Comparison of ENCODE assay signal across 1 cellular context in genomic region chr3:9881440-9881839, GRCh38.
TF ChIP-seq lines count a peak whose summit lies in the region.

No MANE protein-coding gene starts in this region.

TF ChIP-seq in SK-N-SH treated with all-trans-retinoic acid at 6 μM for 48 hours, 23 proteins besides CTCF, POLR2A, EP300 and RAD21 (continued from another document):
- TF ChIP-seq, protein P1, sequence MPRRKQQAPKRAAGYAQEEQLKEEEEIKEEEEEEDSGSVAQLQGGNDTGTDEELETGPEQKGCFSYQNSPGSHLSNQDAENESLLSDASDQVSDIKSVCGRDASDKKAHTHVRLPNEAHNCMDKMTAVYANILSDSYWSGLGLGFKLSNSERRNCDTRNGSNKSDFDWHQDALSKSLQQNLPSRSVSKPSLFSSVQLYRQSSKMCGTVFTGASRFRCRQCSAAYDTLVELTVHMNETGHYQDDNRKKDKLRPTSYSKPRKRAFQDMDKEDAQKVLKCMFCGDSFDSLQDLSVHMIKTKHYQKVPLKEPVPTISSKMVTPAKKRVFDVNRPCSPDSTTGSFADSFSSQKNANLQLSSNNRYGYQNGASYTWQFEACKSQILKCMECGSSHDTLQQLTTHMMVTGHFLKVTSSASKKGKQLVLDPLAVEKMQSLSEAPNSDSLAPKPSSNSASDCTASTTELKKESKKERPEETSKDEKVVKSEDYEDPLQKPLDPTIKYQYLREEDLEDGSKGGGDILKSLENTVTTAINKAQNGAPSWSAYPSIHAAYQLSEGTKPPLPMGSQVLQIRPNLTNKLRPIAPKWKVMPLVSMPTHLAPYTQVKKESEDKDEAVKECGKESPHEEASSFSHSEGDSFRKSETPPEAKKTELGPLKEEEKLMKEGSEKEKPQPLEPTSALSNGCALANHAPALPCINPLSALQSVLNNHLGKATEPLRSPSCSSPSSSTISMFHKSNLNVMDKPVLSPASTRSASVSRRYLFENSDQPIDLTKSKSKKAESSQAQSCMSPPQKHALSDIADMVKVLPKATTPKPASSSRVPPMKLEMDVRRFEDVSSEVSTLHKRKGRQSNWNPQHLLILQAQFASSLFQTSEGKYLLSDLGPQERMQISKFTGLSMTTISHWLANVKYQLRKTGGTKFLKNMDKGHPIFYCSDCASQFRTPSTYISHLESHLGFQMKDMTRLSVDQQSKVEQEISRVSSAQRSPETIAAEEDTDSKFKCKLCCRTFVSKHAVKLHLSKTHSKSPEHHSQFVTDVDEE (CRISPR knock-in tag; IDR thresholded peaks at IDR 0.05), result no peak
- TF ChIP-seq ARNTL (CRISPR knock-in tag; IDR thresholded peaks at IDR 0.05; ENCODE audit: borderline replicate concordance, low read depth), result no peak
- no peak for TF ChIP-seq CSDC2 (CRISPR knock-in tag; IDR thresholded peaks at IDR 0.05)
- TF ChIP-seq CSRNP3 (CRISPR knock-in tag; IDR thresholded peaks at IDR 0.05), result no peak
- TF ChIP-seq ZFP3 (CRISPR knock-in tag; IDR thresholded peaks at IDR 0.05), result no peak
- no peak for TF ChIP-seq BACH2 (CRISPR knock-in tag; IDR thresholded peaks at IDR 0.05; ENCODE audit: borderline replicate concordance)
- TF ChIP-seq, protein P2, sequence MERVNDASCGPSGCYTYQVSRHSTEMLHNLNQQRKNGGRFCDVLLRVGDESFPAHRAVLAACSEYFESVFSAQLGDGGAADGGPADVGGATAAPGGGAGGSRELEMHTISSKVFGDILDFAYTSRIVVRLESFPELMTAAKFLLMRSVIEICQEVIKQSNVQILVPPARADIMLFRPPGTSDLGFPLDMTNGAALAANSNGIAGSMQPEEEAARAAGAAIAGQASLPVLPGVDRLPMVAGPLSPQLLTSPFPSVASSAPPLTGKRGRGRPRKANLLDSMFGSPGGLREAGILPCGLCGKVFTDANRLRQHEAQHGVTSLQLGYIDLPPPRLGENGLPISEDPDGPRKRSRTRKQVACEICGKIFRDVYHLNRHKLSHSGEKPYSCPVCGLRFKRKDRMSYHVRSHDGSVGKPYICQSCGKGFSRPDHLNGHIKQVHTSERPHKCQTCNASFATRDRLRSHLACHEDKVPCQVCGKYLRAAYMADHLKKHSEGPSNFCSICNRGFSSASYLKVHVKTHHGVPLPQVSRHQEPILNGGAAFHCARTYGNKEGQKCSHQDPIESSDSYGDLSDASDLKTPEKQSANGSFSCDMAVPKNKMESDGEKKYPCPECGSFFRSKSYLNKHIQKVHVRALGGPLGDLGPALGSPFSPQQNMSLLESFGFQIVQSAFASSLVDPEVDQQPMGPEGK (CRISPR knock-in tag; IDR thresholded peaks at IDR 0.05; ENCODE audit: borderline replicate concordance), result no peak
- no peak for TF ChIP-seq TCF4 (CRISPR knock-in tag; IDR thresholded peaks at IDR 0.05; ENCODE audit: borderline replicate concordance)
- TF ChIP-seq PPARA (CRISPR knock-in tag; IDR thresholded peaks at IDR 0.05; ENCODE audit: borderline replicate concordance), result no peak
- TF ChIP-seq SNAI2 (CRISPR knock-in tag; IDR thresholded peaks at IDR 0.05), result no peak
- no peak for TF ChIP-seq RARB (CRISPR knock-in tag; IDR thresholded peaks at IDR 0.05)
- no peak for TF ChIP-seq ZFP30 (CRISPR knock-in tag; IDR thresholded peaks at IDR 0.05)
- no peak for TF ChIP-seq OSR1 (CRISPR knock-in tag; IDR thresholded peaks at IDR 0.05)
- TF ChIP-seq ZNF8 (CRISPR knock-in tag; IDR thresholded peaks at IDR 0.05), result no peak
- no peak for TF ChIP-seq TOX (CRISPR knock-in tag; IDR thresholded peaks at IDR 0.05; ENCODE audit: borderline replicate concordance)
- TF ChIP-seq ISL1 (CRISPR knock-in tag; IDR thresholded peaks at IDR 0.05), result no peak
- no peak for TF ChIP-seq ZNF565 (CRISPR knock-in tag; conservative IDR thresholded peaks at IDR 0.05; ENCODE audit: low read depth)
